27 cellular contexts compared by ENCODE assay signal in the genomic region with DNA sequence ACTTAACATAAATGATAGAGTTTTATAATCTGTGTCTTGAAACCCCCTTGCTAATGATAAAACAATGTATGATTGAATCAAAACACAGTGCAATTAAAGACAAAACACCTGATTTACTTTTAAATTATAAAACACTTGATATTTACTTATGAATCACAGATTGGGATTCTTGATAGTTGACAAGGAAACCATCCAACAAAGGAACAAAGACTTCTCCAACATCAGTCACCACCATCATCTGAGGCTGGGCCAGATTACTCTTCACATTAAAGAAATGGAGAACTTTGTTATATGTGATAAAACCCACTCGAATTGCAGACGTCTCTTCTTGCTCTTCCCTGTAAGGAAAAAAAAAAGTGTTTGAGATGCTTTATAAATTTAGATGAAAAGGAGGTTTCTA.
A peak's percentile ranks its signal among the peaks of the same experiment; 100 is the strongest.
DNase-seq lines count a peak whose midpoint lies in the region; ATAC-seq and TF ChIP-seq lines count a peak whose summit lies in the region.
"Had no signal": no experiment of that assay in that cellular context is flagged by ENCODE, and none has a peak within 500 bp of the region (broad histone marks: within the 10 kb centered on the region; RNA-seq: fewer than 3 reads in every experiment).

No MANE protein-coding gene starts in this region.

- no peak for TF ChIP-seq POLR2A in heart left ventricle (IDR thresholded peaks at IDR 0.05)

- no peak overlapping the region for H3K4me3 Mint-ChIP-seq in mesothelial cell of epicardium
- H3K4me3 Mint-ChIP-seq: activated CD8-positive, alpha-beta memory T cell treated with anti-CD3 and anti-CD28 coated beads, Interleukin-2, amount 10 ng/mL, durations not matched to agents 7 days and 5 days; activated T-helper 1 cell treated with anti-CD3 and anti-CD28 coated beads, Interleukin-12 subunit alpha, Interleukin-12 subunit beta, Interleukin-2, Interleukin-4 antibody, amounts not matched to agents 30 ng/mL and 10 ng/mL and 1 ng/mL, durations not matched to agents 14 hours and 24 hours and 36 hours; B cell had no signal

- H3K9me3 ChIP-seq in heart left ventricle: no peaks in the 10 kb centered on the region
- H3K9me3 ChIP-seq in tibial artery: no peaks in the 10 kb centered on the region
- H3K9me3 ChIP-seq: A549, lower lobe of right lung, uterus had no signal

- no peak overlapping the region for H3K4me3 ChIP-seq in heart left ventricle
- no peak overlapping the region for H3K4me3 ChIP-seq in tibial artery
- H3K4me3 ChIP-seq: A549, GM12878, lower lobe of right lung, uterus had no signal

- peaks cover 10% of the 10 kb centered on the region for H3K36me3 Mint-ChIP-seq in mesothelial cell of epicardium

- H3K4me1 ChIP-seq in heart left ventricle: peaks cover 4 to 87% (median 55%) of the 10 kb centered on the region in 12 donors
- peaks cover 6 to 65% (median 32%) of the 10 kb centered on the region in 4 donors for H3K4me1 ChIP-seq in tibial artery
- H3K4me1 ChIP-seq: A549 had no signal

- intact Hi-C loops in heart left ventricle (cut with DNase I): loop anchor here in 2 of 10 donors (10.0 kb wide), 2 partner anchors 282 to 292 kb away; no protein-coding TSS in a partner anchor
- intact Hi-C loops in Right ventricle myocardium superior (cut with DNase I): no loop called here
- intact Hi-C loops in tibial artery (cut with DNase I; ENCODE audit: low total_unique reads): no loop called here

- H3K9me3 Mint-ChIP-seq in mesothelial cell of epicardium: no peaks in the 10 kb centered on the region
- H3K9me3 Mint-ChIP-seq: activated T-helper 1 cell treated with anti-CD3 and anti-CD28 coated beads, Interleukin-12 subunit alpha, Interleukin-12 subunit beta, Interleukin-2, Interleukin-4 antibody, amounts not matched to agents 30 ng/mL and 10 ng/mL and 1 ng/mL, durations not matched to agents 14 hours and 24 hours and 36 hours had no signal

- H3K27me3 Mint-ChIP-seq in mesothelial cell of epicardium (ENCODE audit: low read depth): no peaks in the 10 kb centered on the region
- H3K27me3 Mint-ChIP-seq: activated CD8-positive, alpha-beta memory T cell treated with anti-CD3 and anti-CD28 coated beads, Interleukin-2, amount 10 ng/mL, durations not matched to agents 7 days and 5 days; B cell had no signal

- H3K27ac ChIP-seq in heart left ventricle: peak overlapping the region in 11 of 12 donors; percentile 1 to 84 (median 22)
- peak overlapping the region; percentile 81 to 84 for H3K27ac ChIP-seq in tibial artery
- H3K27ac ChIP-seq: A549, KMS-11, lower lobe of right lung, WERI-Rb-1 had no signal

- in situ Hi-C loops in GM13976 (cut with MboI; ENCODE audit: low sequenced_read_pairs, unreplicated experiment): no loop called here

- peaks cover 0 to 66% (median 37%) of the 10 kb centered on the region in 9 donors for H3K36me3 ChIP-seq in heart left ventricle
- H3K36me3 ChIP-seq in tibial artery: peaks cover 5 to 16% (median 6%) of the 10 kb centered on the region in 3 donors
- H3K36me3 ChIP-seq: uterus had no signal

- no peak for ATAC-seq in heart left ventricle
- no peak for ATAC-seq in Right ventricle myocardium superior (ENCODE audit: poor library complexity)
- ATAC-seq: A549; activated CD8-positive, alpha-beta memory T cell treated with anti-CD3 and anti-CD28 coated beads, Interleukin-2, amount 10 ng/mL, durations not matched to agents 7 days and 5 days; GM12878; lower lobe of right lung had no signal

- no peak for DNase-seq in heart left ventricle
- DNase-seq in Right ventricle myocardium superior: no peak
- DNase-seq in dermis blood vessel endothelial cell: peak; percentile 62
- no peak for DNase-seq in mesothelial cell of epicardium (ENCODE audit: low spot score in 2 of 2, unreplicated experiment in 2 of 2)
- no peak for DNase-seq in tibial artery
- DNase-seq in GM13976 (ENCODE audit: low spot score): no peak
- no peak for DNase-seq in activated T-cell treated with anti-CD3 and anti-CD28 coated beads for 4 hours
- no peak for DNase-seq in NCI-H774 (lab: John Stamatoyannopoulos, UW)
- DNase-seq: activated CD4-positive, alpha-beta T cell treated with anti-CD3 and anti-CD28 coated beads, Interleukin-2, amount 50 U/mL, for 1 hour; activated CD8-positive, alpha-beta memory T cell treated with anti-CD3 and anti-CD28 coated beads, Interleukin-2, amount 10 ng/mL, durations not matched to agents 7 days and 5 days; activated naive CD4-positive, alpha-beta T cell treated with anti-CD3 and anti-CD28 coated beads, Interleukin-2, amount 50 U/mL, for 16 hours; cerebellar nuclear complex; COR-L47; DND-41; erythroblast; H7; lower lobe of right lung; NCI-H187; NCI-H2171 treated with DMSO at 0.1 percent for 48 hours; NCI-H524; uterus; WERI-Rb-1 had no signal

- 68 to 77% (median 74%) methylated on average over 2 of the region's 2 CpGs for WGBS in heart left ventricle, 4 donors

- H3K27ac Mint-ChIP-seq in mesothelial cell of epicardium: peak overlapping the region; percentile 83
- H3K27ac Mint-ChIP-seq: activated CD8-positive, alpha-beta memory T cell treated with anti-CD3 and anti-CD28 coated beads, Interleukin-2, amount 10 ng/mL, durations not matched to agents 7 days and 5 days; activated T-helper 1 cell treated with anti-CD3 and anti-CD28 coated beads, Interleukin-12 subunit alpha, Interleukin-12 subunit beta, Interleukin-2, Interleukin-4 antibody, amounts not matched to agents 30 ng/mL and 10 ng/mL and 1 ng/mL, durations not matched to agents 14 hours and 24 hours and 36 hours; B cell had no signal

- TF ChIP-seq CTCF in heart left ventricle (IDR thresholded peaks at IDR 0.05) (no peak), mesothelial cell of epicardium (IDR thresholded peaks at IDR 0.05; ENCODE audit: unreplicated experiment) (no peak), tibial artery (IDR thresholded peaks at IDR 0.05) (no peak), GM13976 (IDR thresholded peaks at IDR 0.05; ENCODE audit: borderline replicate concordance, control extremely low read depth, extremely low read depth, insufficient read depth, missing control alignments) (no peak)

- peaks cover 57% of the 10 kb centered on the region for H3K4me1 Mint-ChIP-seq in mesothelial cell of epicardium
- H3K4me1 Mint-ChIP-seq: activated CD8-positive, alpha-beta memory T cell treated with anti-CD3 and anti-CD28 coated beads, Interleukin-2, amount 10 ng/mL, durations not matched to agents 7 days and 5 days; B cell had no signal

- H3K27me3 ChIP-seq in heart left ventricle (no peaks in the 10 kb centered on the region), tibial artery (no peaks in the 10 kb centered on the region)
- H3K27me3 ChIP-seq: uterus had no signal
